Comparison of ENCODE assay signal across 25 cellular contexts in the genomic region with DNA sequence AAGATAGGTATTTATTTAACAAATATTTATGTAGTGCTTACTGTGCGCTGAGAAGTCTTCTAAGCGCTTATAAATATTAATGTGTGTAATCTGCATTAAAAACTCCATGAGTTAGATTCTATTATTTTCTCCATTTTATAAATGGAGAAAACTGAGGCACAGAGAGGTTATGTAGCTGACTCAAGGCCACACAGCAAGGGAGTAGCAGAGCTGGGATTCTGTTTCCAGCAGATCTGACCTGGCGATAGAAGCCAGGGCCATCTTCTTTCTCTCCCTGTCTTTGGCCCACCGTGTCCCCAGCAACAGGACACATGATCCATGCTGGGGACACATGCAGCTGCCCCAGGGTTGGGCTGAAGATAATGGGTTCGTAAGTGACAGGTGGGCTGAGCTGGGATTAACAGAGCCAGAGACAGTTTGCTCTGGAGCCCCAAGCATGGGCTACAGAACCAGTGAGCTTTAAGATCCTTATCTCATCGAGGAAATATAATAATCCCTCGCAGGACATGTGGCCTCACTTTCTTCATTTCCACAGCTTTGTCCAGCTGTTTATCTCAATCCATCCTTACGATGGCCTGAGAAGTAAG. TPM values are rescaled to one million over a fixed set of nuclear protein-coding genes. Genes with fewer than 3 reads are reported as not detected.
"Had no signal": no experiment of that assay in that cellular context is flagged by ENCODE, and none has a peak within 500 bp of the region (broad histone marks: within the 10 kb centered on the region; RNA-seq: fewer than 3 reads in every experiment).

No MANE protein-coding gene starts in this region.

- H3K4me2 ChIP-seq: neural progenitor cell had no signal

- H3K9ac ChIP-seq: neural progenitor cell had no signal

- H3K27ac Mint-ChIP-seq: immature natural killer cell, memory B cell, mesothelial cell of epicardium, natural killer cell, neural progenitor cell, type B pancreatic cell had no signal

- H3K9me3 Mint-ChIP-seq: memory B cell, mesothelial cell of epicardium, natural killer cell, neural progenitor cell, type B pancreatic cell had no signal

- H2AFZ ChIP-seq: neural progenitor cell had no signal

- DNase-seq: effector memory CD4-positive, alpha-beta T cell; esophagus squamous epithelium; foreskin fibroblast; immature natural killer cell; left ventricle myocardium inferior; lower lobe of right lung; natural killer cell; nucleus accumbens; pancreas; psoas muscle; retina; sigmoid colon; small intestine; stimulated activated CD4-positive, alpha-beta T cell treated with anti-CD3 and anti-CD28 coated beads, Interleukin-12 subunit alpha, Interleukin-12 subunit beta, amount 100 ng/mL, for 4 hours; stimulated activated naive CD4-positive, alpha-beta T cell treated with Interleukin-2 at 50 U/mL for 16 hours; thyroid gland had no signal

- FAIRE-seq: keratinocyte, pancreas, small intestine, urothelium cell line had no signal

- H3K4me3 ChIP-seq: esophagus squamous epithelium, gastroesophageal sphincter, left ventricle myocardium inferior, lower lobe of right lung, neural progenitor cell, pancreas, psoas muscle, sigmoid colon, thyroid gland had no signal

- H3K4me3 Mint-ChIP-seq: immature natural killer cell, memory B cell, mesothelial cell of epicardium, natural killer cell, neural progenitor cell, type B pancreatic cell had no signal

- H3K27ac ChIP-seq: esophagus squamous epithelium, gastroesophageal sphincter, left ventricle myocardium inferior, lower lobe of right lung, neural progenitor cell, pancreas, psoas muscle, sigmoid colon, thyroid gland had no signal

- H3K27me3 ChIP-seq: neural progenitor cell, sigmoid colon, thyroid gland had no signal

- ATAC-seq: gastroesophageal sphincter, lower lobe of right lung, natural killer cell, pancreas, psoas muscle had no signal

- H3K4me1 Mint-ChIP-seq: immature natural killer cell, memory B cell, natural killer cell had no signal

- H3K9me3 ChIP-seq: esophagus squamous epithelium, gastroesophageal sphincter, left ventricle myocardium inferior, lower lobe of right lung, pancreas, psoas muscle, sigmoid colon, thyroid gland had no signal

- H3K4me1 ChIP-seq: esophagus squamous epithelium, left ventricle myocardium inferior, lower lobe of right lung, pancreas, psoas muscle, thyroid gland had no signal

- H3K36me3 Mint-ChIP-seq: immature natural killer cell, memory B cell, mesothelial cell of epicardium, natural killer cell, neural progenitor cell, type B pancreatic cell had no signal

- H3K36me3 ChIP-seq: esophagus squamous epithelium, gastroesophageal sphincter, left ventricle myocardium inferior, lower lobe of right lung, neural progenitor cell, pancreas, sigmoid colon, thyroid gland had no signal

RNA-seq across cellular contexts. Expression of gene IGSF21, which starts 30.3 kb away (rescaled TPM):
- total RNA-seq: epithelial cell of proximal tubule, mesothelial cell of epicardium, myocyte, natural killer cell had no signal
- polyA plus RNA-seq: immature natural killer cell, keratinocyte had no signal
